ENCODE assay signal across 1 cellular context in the genomic region with DNA sequence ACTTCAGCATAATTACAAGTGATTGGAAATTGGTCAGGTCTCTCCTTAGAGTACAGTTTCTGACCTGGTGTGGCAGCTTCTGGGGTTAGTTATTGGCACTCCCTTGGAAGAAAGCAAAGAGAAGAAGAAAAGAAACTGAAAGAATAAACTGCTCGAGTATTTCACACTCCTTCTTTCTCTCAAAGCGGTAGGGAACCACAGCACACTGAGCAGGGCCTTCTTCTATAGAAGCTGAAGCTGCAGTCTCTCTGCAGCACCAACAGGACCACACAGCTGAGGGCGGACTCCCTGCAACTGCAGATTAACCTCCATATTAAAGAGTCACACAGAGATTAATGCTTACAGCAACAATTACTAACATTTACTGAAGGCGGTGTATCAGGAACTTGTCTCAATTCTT.
TF ChIP-seq lines count a peak whose summit lies in the region.

No MANE protein-coding gene starts in this region.

TF ChIP-seq in H1, 55 proteins besides CTCF, POLR2A, EP300 and RAD21:
- TF ChIP-seq TAF1 (IDR thresholded peaks at IDR 0.05; ENCODE audit: low read depth, low read length) = no peak
- TF ChIP-seq RXRA (IDR thresholded peaks at IDR 0.05; ENCODE audit: insufficient read depth, low read depth, low read length) = no peak
- TF ChIP-seq GTF2F1 (IDR thresholded peaks at IDR 0.05; ENCODE audit: borderline replicate concordance, low read depth, low read length) = no peak
- TF ChIP-seq NANOG (IDR thresholded peaks at IDR 0.05; ENCODE audit: insufficient read depth, low read depth, low read length, poor library complexity, severe bottlenecking) = no peak
- TF ChIP-seq RNF2 (IDR thresholded peaks at IDR 0.05; ENCODE audit: borderline replicate concordance, low read depth, low read length, missing control alignments, poor library complexity, severe bottlenecking) = no peak
- TF ChIP-seq TEAD4 (IDR thresholded peaks at IDR 0.05; ENCODE audit: low read depth, low read length) = no peak
- no peak for TF ChIP-seq JUND (IDR thresholded peaks at IDR 0.05; ENCODE audit: low read length)
- TF ChIP-seq SP1 (IDR thresholded peaks at IDR 0.05; ENCODE audit: low read depth, low read length) = no peak
- TF ChIP-seq, protein P1, sequence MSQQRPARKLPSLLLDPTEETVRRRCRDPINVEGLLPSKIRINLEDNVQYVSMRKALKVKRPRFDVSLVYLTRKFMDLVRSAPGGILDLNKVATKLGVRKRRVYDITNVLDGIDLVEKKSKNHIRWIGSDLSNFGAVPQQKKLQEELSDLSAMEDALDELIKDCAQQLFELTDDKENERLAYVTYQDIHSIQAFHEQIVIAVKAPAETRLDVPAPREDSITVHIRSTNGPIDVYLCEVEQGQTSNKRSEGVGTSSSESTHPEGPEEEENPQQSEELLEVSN (IDR thresholded peaks at IDR 0.05) = no peak
- TF ChIP-seq POLR2AphosphoS5 (IDR thresholded peaks at IDR 0.05; ENCODE audit: low read depth, low read length) = no peak
- TF ChIP-seq SUZ12 (IDR thresholded peaks at IDR 0.05; ENCODE audit: low read length) = no peak
- TF ChIP-seq, protein P2, sequence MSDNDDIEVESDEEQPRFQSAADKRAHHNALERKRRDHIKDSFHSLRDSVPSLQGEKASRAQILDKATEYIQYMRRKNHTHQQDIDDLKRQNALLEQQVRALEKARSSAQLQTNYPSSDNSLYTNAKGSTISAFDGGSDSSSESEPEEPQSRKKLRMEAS (IDR thresholded peaks at IDR 0.05) = no peak
